In genomic region chr11:35305670-35306382, GRCh38 we compare ENCODE assay signal across 8 cellular contexts.
DNase-seq lines count a peak whose midpoint lies in the region; ATAC-seq and TF ChIP-seq lines count a peak whose summit lies in the region.

No MANE protein-coding gene starts in this region.

- peaks cover 13% of the 10 kb centered on the region for H3K4me1 Mint-ChIP-seq in activated T-helper 17 cell treated with anti-CD3 and anti-CD28 coated beads, Interleukin-2, amount 50 U/mL, for 72 hours

- ATAC-seq in GM19463 (IDR thresholded peaks at IDR 0.05; ENCODE audit: unreplicated experiment) (peak; percentile 76), HG03139 (IDR thresholded peaks at IDR 0.05; ENCODE audit: unreplicated experiment) (no peak), GM21717 (IDR thresholded peaks at IDR 0.05; ENCODE audit: unreplicated experiment) (no peak)
- no peak for ATAC-seq in activated T-helper 17 cell treated with anti-CD3 and anti-CD28 coated beads, Interleukin-2, amount 50 U/mL, for 72 hours (replicated peaks)

- H3K4me3 ChIP-seq in foreskin fibroblast (ENCODE audit: low read depth in 1 of 2, low read length in 2 of 2), result no peak overlapping the region

- peak; percentile 53 for TF ChIP-seq CTCF in foreskin fibroblast (IDR thresholded peaks at IDR 0.05; ENCODE audit: low read depth, low read length)

- DNase-seq in COLO668 (lab: John Stamatoyannopoulos, UW; ENCODE audit: unreplicated experiment) (peak; percentile 13), NCI-H2227 (lab: John Stamatoyannopoulos, UW; ENCODE audit: unreplicated experiment) (peak; percentile 57), foreskin fibroblast (peak in 1 of 2 donors; percentile 45)
- DNase-seq in stimulated activated CD4-positive, alpha-beta T cell treated with anti-CD3 and anti-CD28 coated beads, TNF-alpha, amount 100 ng/mL, for 1 hour (ENCODE audit: low read depth in 3 of 3, low spot score in 1 of 3), result peak; percentile 3 to 15 (median 4)

- H3K27me3 Mint-ChIP-seq in activated T-helper 17 cell treated with anti-CD3 and anti-CD28 coated beads, Interleukin-2, amount 50 U/mL, for 72 hours, result no peaks in the 10 kb centered on the region

- peak overlapping the region; percentile 27 for H3K4me3 Mint-ChIP-seq in activated T-helper 17 cell treated with anti-CD3 and anti-CD28 coated beads, Interleukin-2, amount 50 U/mL, for 72 hours

- H3K9me3 Mint-ChIP-seq in activated T-helper 17 cell treated with anti-CD3 and anti-CD28 coated beads, Interleukin-2, amount 50 U/mL, for 72 hours, result peaks cover 5% of the 10 kb centered on the region

- H3K27ac Mint-ChIP-seq in activated T-helper 17 cell treated with anti-CD3 and anti-CD28 coated beads, Interleukin-2, amount 50 U/mL, for 72 hours, result peak overlapping the region; percentile 18

- no peaks in the 10 kb centered on the region for H3K36me3 Mint-ChIP-seq in activated T-helper 17 cell treated with anti-CD3 and anti-CD28 coated beads, Interleukin-2, amount 50 U/mL, for 72 hours (ENCODE audit: low read depth)
